In genomic region chr16:15741207-15741871, GRCh38 we compare ENCODE assay signal across 26 cellular contexts.
"Had no signal": no experiment of that assay in that cellular context is flagged by ENCODE, and none has a peak within 500 bp of the region (broad histone marks: within the 10 kb centered on the region; RNA-seq: fewer than 3 reads in every experiment).

No MANE protein-coding gene starts in this region.

- H3K36me3 Mint-ChIP-seq: activated CD8-positive, alpha-beta memory T cell treated with anti-CD3 and anti-CD28 coated beads, Interleukin-2, amount 10 ng/mL, durations not matched to agents 7 days and 5 days had no signal

- ATAC-seq: activated CD4-positive, CD25-positive, alpha-beta regulatory T cell treated with anti-CD3 and anti-CD28 coated beads, Interleukin-2, amount 50 U/mL, for 24 hours; activated CD8-positive, alpha-beta memory T cell treated with anti-CD3 and anti-CD28 coated beads, Interleukin-2, amount 10 ng/mL, durations not matched to agents 7 days and 5 days; activated CD8-positive, alpha-beta T cell treated with anti-CD3 and anti-CD28 coated beads for 36 hours; activated naive CD4-positive, alpha-beta T cell treated with anti-CD3 and anti-CD28 coated beads, Interleukin-2, amount 50 U/mL, for 72 hours; effector memory CD8-positive, alpha-beta T cell; esophagus mucosa; left ventricle myocardium superior; stimulated activated naive B cell treated with anti-CD40 and anti-IgM and Interleukin-4, amounts not matched to agents 10 μg/mL and 1 μg/mL and 100 μg/mL, for 72 hours had no signal

- H3K9me3 ChIP-seq: colonic mucosa, testis, uterus had no signal

- H3K4me3 ChIP-seq: colonic mucosa, dorsolateral prefrontal cortex, testis, uterus had no signal

- H3K27me3 ChIP-seq: colonic mucosa, dorsolateral prefrontal cortex, testis, uterus had no signal

- H3K27me3 Mint-ChIP-seq: activated CD4-positive, alpha-beta T cell treated with anti-CD3 and anti-CD28 coated beads, Interleukin-2, amount 10 ng/mL, durations not matched to agents 7 days and 5 days; activated CD8-positive, alpha-beta memory T cell treated with anti-CD3 and anti-CD28 coated beads, Interleukin-2, amount 10 ng/mL, durations not matched to agents 7 days and 5 days; activated CD8-positive, alpha-beta T cell treated with anti-CD3 and anti-CD28 coated beads for 36 hours; effector memory CD8-positive, alpha-beta T cell; stimulated activated naive B cell treated with anti-CD40 and anti-IgM and Interleukin-4, amounts not matched to agents 10 μg/mL and 1 μg/mL and 100 μg/mL, for 72 hours had no signal

- DNase-seq: activated CD4-positive, alpha-beta T cell treated with anti-CD3 and anti-CD28 coated beads, Interleukin-2, amount 10 ng/mL, durations not matched to agents 7 days and 5 days; activated CD8-positive, alpha-beta memory T cell treated with anti-CD3 and anti-CD28 coated beads, Interleukin-2, amount 10 ng/mL, durations not matched to agents 7 days and 5 days; activated CD8-positive, alpha-beta T cell treated with anti-CD3 and anti-CD28 coated beads for 36 hours; activated T-cell treated with anti-CD3 and anti-CD28 coated beads for 4 hours; amygdala; colonic mucosa; dorsolateral prefrontal cortex; effector memory CD8-positive, alpha-beta T cell; head of caudate nucleus; hypothalamus; left ventricle myocardium superior; mesenchymal stem cell; nucleus accumbens; right cardiac atrium; stimulated activated CD4-positive, alpha-beta T cell treated with anti-CD3 and anti-CD28 coated beads, Interleukin-12 subunit alpha, Interleukin-12 subunit beta, amount 100 ng/mL, for 4 hours; stimulated activated naive B cell treated with anti-CD40 and anti-IgM and Interleukin-4, amounts not matched to agents 10 μg/mL and 1 μg/mL and 100 μg/mL, for 72 hours; testis; trophoblast cell; uterus had no signal

- H3K4me3 Mint-ChIP-seq: activated CD4-positive, alpha-beta T cell treated with anti-CD3 and anti-CD28 coated beads, Interleukin-2, amount 10 ng/mL, durations not matched to agents 7 days and 5 days; activated CD8-positive, alpha-beta memory T cell treated with anti-CD3 and anti-CD28 coated beads, Interleukin-2, amount 10 ng/mL, durations not matched to agents 7 days and 5 days; activated CD8-positive, alpha-beta T cell treated with anti-CD3 and anti-CD28 coated beads for 36 hours; effector memory CD8-positive, alpha-beta T cell; nephron; stimulated activated naive B cell treated with anti-CD40 and anti-IgM and Interleukin-4, amounts not matched to agents 10 μg/mL and 1 μg/mL and 100 μg/mL, for 72 hours; T-helper 2 cell treated with Interferon-gamma antibody and Interleukin-4, amounts not matched to agents 5 μg/mL and 100 μg/mL, for 36 hours had no signal

- H3K9me3 Mint-ChIP-seq: activated CD4-positive, alpha-beta T cell treated with anti-CD3 and anti-CD28 coated beads, Interleukin-2, amount 10 ng/mL, durations not matched to agents 7 days and 5 days; activated CD8-positive, alpha-beta T cell treated with anti-CD3 and anti-CD28 coated beads for 36 hours; activated naive CD4-positive, alpha-beta T cell treated with anti-CD3 and anti-CD28 coated beads, Interleukin-2, amount 50 U/mL, for 72 hours; T-helper 2 cell treated with Interferon-gamma antibody and Interleukin-4, amounts not matched to agents 5 μg/mL and 100 μg/mL, for 36 hours had no signal

- H3K4me1 Mint-ChIP-seq: activated CD4-positive, alpha-beta T cell treated with anti-CD3 and anti-CD28 coated beads, Interleukin-2, amount 10 ng/mL, durations not matched to agents 7 days and 5 days; activated CD8-positive, alpha-beta memory T cell treated with anti-CD3 and anti-CD28 coated beads, Interleukin-2, amount 10 ng/mL, durations not matched to agents 7 days and 5 days had no signal

- H3K36me3 ChIP-seq: colonic mucosa, uterus had no signal

- H3K27ac ChIP-seq: colonic mucosa, dorsolateral prefrontal cortex, parathyroid adenoma, uterus, VCaP had no signal

- H3K9ac ChIP-seq: parathyroid adenoma had no signal

- H3K27ac Mint-ChIP-seq: activated CD4-positive, alpha-beta T cell treated with anti-CD3 and anti-CD28 coated beads, Interleukin-2, amount 10 ng/mL, durations not matched to agents 7 days and 5 days; activated CD8-positive, alpha-beta memory T cell treated with anti-CD3 and anti-CD28 coated beads, Interleukin-2, amount 10 ng/mL, durations not matched to agents 7 days and 5 days; effector memory CD8-positive, alpha-beta T cell; nephron; stimulated activated naive B cell treated with anti-CD40 and anti-IgM and Interleukin-4, amounts not matched to agents 10 μg/mL and 1 μg/mL and 100 μg/mL, for 72 hours; T-helper 2 cell treated with Interferon-gamma antibody and Interleukin-4, amounts not matched to agents 5 μg/mL and 100 μg/mL, for 36 hours had no signal

- H3K4me1 ChIP-seq: colonic mucosa, parathyroid adenoma, testis, uterus had no signal
